ENCODE assay signal across 1 cellular context in the genomic region with DNA sequence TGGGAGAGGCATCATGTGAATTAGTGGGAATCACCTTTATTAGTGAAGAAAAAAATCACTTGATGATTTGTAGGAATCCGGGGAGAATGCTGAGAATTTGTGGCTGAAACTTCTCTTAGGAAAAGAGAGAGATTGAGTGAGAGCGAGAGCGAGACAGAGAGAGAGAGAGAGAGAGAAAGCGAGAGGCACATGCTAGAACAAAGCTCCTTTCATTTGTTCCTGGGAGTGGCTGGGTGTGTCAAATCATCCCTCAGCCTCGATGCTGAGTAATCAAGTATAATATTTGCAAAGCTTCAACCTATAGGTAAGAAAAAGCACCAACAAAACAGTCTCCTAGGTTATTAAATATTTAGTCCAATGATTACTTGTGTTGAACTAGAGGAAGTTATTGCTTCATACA.
TF ChIP-seq lines count a peak whose summit lies in the region.

No MANE protein-coding gene starts in this region.

TF ChIP-seq in HepG2, 621 proteins besides CTCF, POLR2A, EP300 and RAD21:
- TF ChIP-seq ELF3 (CRISPR knock-in tag; IDR thresholded peaks at IDR 0.05) (no peak), BCL6 (CRISPR knock-in tag; IDR thresholded peaks at IDR 0.05) (no peak), ADNP (CRISPR knock-in tag; IDR thresholded peaks at IDR 0.05) (no peak), BCL3 (CRISPR knock-in tag; IDR thresholded peaks at IDR 0.05) (no peak), ZKSCAN1 (IDR thresholded peaks at IDR 0.05; ENCODE audit: low read length) (no peak), GTF2F1 (IDR thresholded peaks at IDR 0.05; ENCODE audit: low read length) (no peak), ARNTL (CRISPR knock-in tag; IDR thresholded peaks at IDR 0.05) (no peak), FOSL2 (CRISPR knock-in tag; IDR thresholded peaks at IDR 0.05) (no peak), ZKSCAN5 (CRISPR knock-in tag; IDR thresholded peaks at IDR 0.05) (no peak), NFKB2 (CRISPR knock-in tag; IDR thresholded peaks at IDR 0.05; ENCODE audit: borderline replicate concordance) (no peak), DDIT3 (CRISPR knock-in tag; IDR thresholded peaks at IDR 0.05) (no peak), ZBTB44 (CRISPR knock-in tag; IDR thresholded peaks at IDR 0.05) (no peak), ISX (CRISPR knock-in tag; conservative IDR thresholded peaks at IDR 0.05) (no peak), ZFYVE20 (CRISPR knock-in tag; IDR thresholded peaks at IDR 0.05; ENCODE audit: borderline replicate concordance, low read depth) (no peak)
- TF ChIP-seq, protein P1, sequence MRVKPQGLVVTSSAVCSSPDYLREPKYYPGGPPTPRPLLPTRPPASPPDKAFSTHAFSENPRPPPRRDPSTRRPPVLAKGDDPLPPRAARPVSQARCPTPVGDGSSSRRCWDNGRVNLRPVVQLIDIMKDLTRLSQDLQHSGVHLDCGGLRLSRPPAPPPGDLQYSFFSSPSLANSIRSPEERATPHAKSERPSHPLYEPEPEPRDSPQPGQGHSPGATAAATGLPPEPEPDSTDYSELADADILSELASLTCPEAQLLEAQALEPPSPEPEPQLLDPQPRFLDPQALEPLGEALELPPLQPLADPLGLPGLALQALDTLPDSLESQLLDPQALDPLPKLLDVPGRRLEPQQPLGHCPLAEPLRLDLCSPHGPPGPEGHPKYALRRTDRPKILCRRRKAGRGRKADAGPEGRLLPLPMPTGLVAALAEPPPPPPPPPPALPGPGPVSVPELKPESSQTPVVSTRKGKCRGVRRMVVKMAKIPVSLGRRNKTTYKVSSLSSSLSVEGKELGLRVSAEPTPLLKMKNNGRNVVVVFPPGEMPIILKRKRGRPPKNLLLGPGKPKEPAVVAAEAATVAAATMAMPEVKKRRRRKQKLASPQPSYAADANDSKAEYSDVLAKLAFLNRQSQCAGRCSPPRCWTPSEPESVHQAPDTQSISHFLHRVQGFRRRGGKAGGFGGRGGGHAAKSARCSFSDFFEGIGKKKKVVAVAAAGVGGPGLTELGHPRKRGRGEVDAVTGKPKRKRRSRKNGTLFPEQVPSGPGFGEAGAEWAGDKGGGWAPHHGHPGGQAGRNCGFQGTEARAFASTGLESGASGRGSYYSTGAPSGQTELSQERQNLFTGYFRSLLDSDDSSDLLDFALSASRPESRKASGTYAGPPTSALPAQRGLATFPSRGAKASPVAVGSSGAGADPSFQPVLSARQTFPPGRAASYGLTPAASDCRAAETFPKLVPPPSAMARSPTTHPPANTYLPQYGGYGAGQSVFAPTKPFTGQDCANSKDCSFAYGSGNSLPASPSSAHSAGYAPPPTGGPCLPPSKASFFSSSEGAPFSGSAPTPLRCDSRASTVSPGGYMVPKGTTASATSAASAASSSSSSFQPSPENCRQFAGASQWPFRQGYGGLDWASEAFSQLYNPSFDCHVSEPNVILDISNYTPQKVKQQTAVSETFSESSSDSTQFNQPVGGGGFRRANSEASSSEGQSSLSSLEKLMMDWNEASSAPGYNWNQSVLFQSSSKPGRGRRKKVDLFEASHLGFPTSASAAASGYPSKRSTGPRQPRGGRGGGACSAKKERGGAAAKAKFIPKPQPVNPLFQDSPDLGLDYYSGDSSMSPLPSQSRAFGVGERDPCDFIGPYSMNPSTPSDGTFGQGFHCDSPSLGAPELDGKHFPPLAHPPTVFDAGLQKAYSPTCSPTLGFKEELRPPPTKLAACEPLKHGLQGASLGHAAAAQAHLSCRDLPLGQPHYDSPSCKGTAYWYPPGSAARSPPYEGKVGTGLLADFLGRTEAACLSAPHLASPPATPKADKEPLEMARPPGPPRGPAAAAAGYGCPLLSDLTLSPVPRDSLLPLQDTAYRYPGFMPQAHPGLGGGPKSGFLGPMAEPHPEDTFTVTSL (CRISPR knock-in tag; IDR thresholded peaks at IDR 0.05; ENCODE audit: borderline replicate concordance) = no peak
- TF ChIP-seq, protein P2, sequence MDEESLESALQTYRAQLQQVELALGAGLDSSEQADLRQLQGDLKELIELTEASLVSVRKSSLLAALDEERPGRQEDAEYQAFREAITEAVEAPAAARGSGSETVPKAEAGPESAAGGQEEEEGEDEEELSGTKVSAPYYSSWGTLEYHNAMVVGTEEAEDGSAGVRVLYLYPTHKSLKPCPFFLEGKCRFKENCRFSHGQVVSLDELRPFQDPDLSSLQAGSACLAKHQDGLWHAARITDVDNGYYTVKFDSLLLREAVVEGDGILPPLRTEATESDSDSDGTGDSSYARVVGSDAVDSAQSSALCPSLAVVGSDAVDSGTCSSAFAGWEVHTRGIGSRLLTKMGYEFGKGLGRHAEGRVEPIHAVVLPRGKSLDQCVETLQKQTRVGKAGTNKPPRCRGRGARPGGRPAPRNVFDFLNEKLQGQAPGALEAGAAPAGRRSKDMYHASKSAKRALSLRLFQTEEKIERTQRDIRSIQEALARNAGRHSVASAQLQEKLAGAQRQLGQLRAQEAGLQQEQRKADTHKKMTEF (CRISPR knock-in tag; IDR thresholded peaks at IDR 0.05) = no peak
- TF ChIP-seq, protein P3, sequence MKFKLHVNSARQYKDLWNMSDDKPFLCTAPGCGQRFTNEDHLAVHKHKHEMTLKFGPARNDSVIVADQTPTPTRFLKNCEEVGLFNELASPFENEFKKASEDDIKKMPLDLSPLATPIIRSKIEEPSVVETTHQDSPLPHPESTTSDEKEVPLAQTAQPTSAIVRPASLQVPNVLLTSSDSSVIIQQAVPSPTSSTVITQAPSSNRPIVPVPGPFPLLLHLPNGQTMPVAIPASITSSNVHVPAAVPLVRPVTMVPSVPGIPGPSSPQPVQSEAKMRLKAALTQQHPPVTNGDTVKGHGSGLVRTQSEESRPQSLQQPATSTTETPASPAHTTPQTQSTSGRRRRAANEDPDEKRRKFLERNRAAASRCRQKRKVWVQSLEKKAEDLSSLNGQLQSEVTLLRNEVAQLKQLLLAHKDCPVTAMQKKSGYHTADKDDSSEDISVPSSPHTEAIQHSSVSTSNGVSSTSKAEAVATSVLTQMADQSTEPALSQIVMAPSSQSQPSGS (CRISPR knock-in tag; IDR thresholded peaks at IDR 0.05) = no peak
TF ChIP-seq in HepG2: peak in this region for 0.
